Comparison of ENCODE assay signal across 11 cellular contexts in genomic region chr18:9849407-9849961, GRCh38. TPM values are rescaled to one million over a fixed set of nuclear protein-coding genes. Genes with fewer than 3 reads are reported as not detected.
DNase-seq lines count a peak whose midpoint lies in the region; ATAC-seq and TF ChIP-seq lines count a peak whose summit lies in the region.
"Had no signal": no experiment of that assay in that cellular context is flagged by ENCODE, and none has a peak within 500 bp of the region (broad histone marks: within the 10 kb centered on the region; RNA-seq: fewer than 3 reads in every experiment).

No MANE protein-coding gene starts in this region.

- H3F3A ChIP-seq in PC-3 (ENCODE audit: low read length, unreplicated experiment) = no peaks in the 10 kb centered on the region

- intact Hi-C loops in Caco-2 (cut with micrococcal nuclease; ENCODE audit: unreplicated experiment) = no loop called here
- intact Hi-C loops in PC-3 (cut with micrococcal nuclease) = no loop called here
- intact Hi-C loops in left cardiac atrium (cut with DNase I) = no loop called here

- H3K36me3 ChIP-seq in Caco-2 (ENCODE audit: control insufficient read depth, insufficient read depth, low read length) = no peaks in the 10 kb centered on the region
- no peaks in the 10 kb centered on the region for H3K36me3 ChIP-seq in PC-3 (ENCODE audit: low read depth, low read length)
- no peaks in the 10 kb centered on the region for H3K36me3 ChIP-seq in parathyroid adenoma (ENCODE audit: control insufficient read depth, insufficient read depth, low read length)

- H3K4me3 Mint-ChIP-seq in Caco-2 (ENCODE audit: unreplicated experiment) = no peak overlapping the region

- H3K9me2 ChIP-seq in PC-3 (replicated peaks; ENCODE audit: low read length) = no peaks in the 10 kb centered on the region

- POLR2A ChIA-PET in Caco-2 (lab: Charles Lee) (no interaction called here), PC-3 (lab: Charles Lee; ENCODE audit: unreplicated experiment) (interaction anchor here (0.7 kb wide), 1 partner anchor 106 kb away, joined by 3 read pairs; no protein-coding TSS in a partner anchor)

- H3K27ac ChIP-seq in PC-3 (ENCODE audit: low read length) = no peak overlapping the region
- peak overlapping the region; percentile 56 for H3K27ac ChIP-seq in parathyroid adenoma

- H2AFZ ChIP-seq in PC-3 (ENCODE audit: low read length) (no peak overlapping the region), parathyroid adenoma (peak overlapping the region; percentile 65)

- BruUV-seq in Caco-2 (replicated peaks; lab: Mats Ljungman, UMichigan) (no TSS peak), PC-3 (replicated peaks; lab: Mats Ljungman, UMichigan) (no TSS peak)

- H3K4me1 Mint-ChIP-seq in Caco-2 (ENCODE audit: low read depth, unreplicated experiment) = peaks cover 10% of the 10 kb centered on the region

- DNase-seq in Caco-2 (no peak), PC-3 (peak; percentile 27), left cardiac atrium (peak; percentile 52), middle frontal gyrus (ENCODE audit: extremely low spot score, low spot score) (no peak), GM10266 (ENCODE audit: extremely low spot score) (no peak)
- no peak for DNase-seq in activated CD8-positive, alpha-beta memory T cell treated with anti-CD3 and anti-CD28 coated beads, Interleukin-2, amount 50 U/mL, for 4 hours
- DNase-seq: kidney glomerular epithelial cell; stimulated activated CD4-positive, alpha-beta T cell treated with anti-CD3 and anti-CD28 coated beads, Interleukin-2, amount 100 ng/mL, for 24 hours had no signal

- H3K4me3 ChIP-seq in Caco-2 (ENCODE audit: low read depth, low read length) = no peak overlapping the region
- no peak overlapping the region for H3K4me3 ChIP-seq in PC-3 (ENCODE audit: low read length)
- no peak overlapping the region for H3K4me3 ChIP-seq in parathyroid adenoma (ENCODE audit: low read depth, low read length)

- no peaks in the 10 kb centered on the region for H3K27me3 ChIP-seq in Caco-2 (replicated peaks; ENCODE audit: control insufficient read depth, insufficient read depth, low read length)
- no peaks in the 10 kb centered on the region for H3K27me3 ChIP-seq in PC-3 (ENCODE audit: low read length)
- H3K27me3 ChIP-seq in parathyroid adenoma (ENCODE audit: control insufficient read depth, insufficient read depth, low read length) = no peaks in the 10 kb centered on the region

- no peaks in the 10 kb centered on the region for H4K20me1 ChIP-seq in PC-3 (ENCODE audit: low read length)

- no peaks in the 10 kb centered on the region for H3K79me2 ChIP-seq in PC-3 (ENCODE audit: low read length)
- H3K79me2 ChIP-seq in parathyroid adenoma = no peaks in the 10 kb centered on the region

- no peaks in the 10 kb centered on the region for H3K27me3 Mint-ChIP-seq in Caco-2 (ENCODE audit: insufficient read depth, unreplicated experiment)

- H3K27ac Mint-ChIP-seq in Caco-2 (ENCODE audit: unreplicated experiment) = peak overlapping the region; percentile 44

- H3K4me2 ChIP-seq in PC-3 (ENCODE audit: low read length) (no peak overlapping the region), parathyroid adenoma (ENCODE audit: low read length) (peak overlapping the region; percentile 9)

- H3K4me1 ChIP-seq in Caco-2 (no peaks in the 10 kb centered on the region), PC-3 (ENCODE audit: insufficient read depth, low read length) (no peaks in the 10 kb centered on the region; the same call in 1 of the 2 replicates), parathyroid adenoma (peaks cover 5% of the 10 kb centered on the region)

- peaks cover 5% of the 10 kb centered on the region; the same call in 1 of the 2 replicates for H3K9me3 ChIP-seq in Caco-2
- H3K9me3 ChIP-seq in PC-3 (ENCODE audit: low read length) = no peaks in the 10 kb centered on the region
- no peaks in the 10 kb centered on the region for H3K9me3 ChIP-seq in parathyroid adenoma (ENCODE audit: control insufficient read depth, low read length)

- peaks cover 7% of the 10 kb centered on the region for H3K36me3 Mint-ChIP-seq in Caco-2 (ENCODE audit: insufficient read depth, unreplicated experiment)
- H3K36me3 Mint-ChIP-seq: activated naive CD4-positive, alpha-beta T cell treated with anti-CD3 and anti-CD28 coated beads, Interleukin-2, amount 50 U/mL, for 72 hours had no signal

- H3K9me3 Mint-ChIP-seq in Caco-2 (ENCODE audit: unreplicated experiment) = no peaks in the 10 kb centered on the region
- H3K9me3 Mint-ChIP-seq: activated naive CD4-positive, alpha-beta T cell treated with anti-CD3 and anti-CD28 coated beads, Interleukin-2, amount 50 U/mL, for 72 hours had no signal

- ATAC-seq in PC-3 (no peak), left cardiac atrium (peak; percentile 76 to 87), GM18511 (IDR thresholded peaks at IDR 0.05; ENCODE audit: unreplicated experiment) (no peak)
- ATAC-seq: activated naive CD4-positive, alpha-beta T cell treated with anti-CD3 and anti-CD28 coated beads, Interleukin-2, amount 50 U/mL, for 72 hours had no signal

- TF ChIP-seq CTCF in Caco-2 (IDR thresholded peaks at IDR 0.05; ENCODE audit: insufficient read depth in 1 of 2, low read depth in 1 of 2, low read length in 1 of 2, severe bottlenecking in 1 of 2, unreplicated experiment in 1 of 2) (no peak), PC-3 (conservative IDR thresholded peaks at IDR 0.05; ENCODE audit: low read depth, low read length) (no peak), parathyroid adenoma (IDR thresholded peaks at IDR 0.05) (no peak), GM10266 (IDR thresholded peaks at IDR 0.05; ENCODE audit: control insufficient read depth, insufficient read depth, low read depth, missing control alignments) (no peak)

- CTCF ChIA-PET in Caco-2 (lab: Charles Lee) = no interaction called here
- CTCF ChIA-PET in PC-3 (lab: Charles Lee) = no interaction called here

- H3K9ac ChIP-seq in PC-3 (ENCODE audit: low read length) = no peak overlapping the region
- H3K9ac ChIP-seq in parathyroid adenoma = no peak overlapping the region

RNA-seq across cellular contexts. Expression of gene TXNDC2, which starts 36.3 kb away (rescaled TPM):
- total RNA-seq in Caco-2 (2022) (not detected in 2 replicates), PC-3 (2014; rRNA removed) (0.87 TPM in 1 of 2 replicates, not detected in the other), left cardiac atrium (under 1 TPM in 1 of 2 donors, not detected in 1; 0.18 TPM)
- total RNA-seq: activated naive CD4-positive, alpha-beta T cell treated with anti-CD3 and anti-CD28 coated beads, Interleukin-2, amount 50 U/mL, for 72 hours had no signal

Comparison
In these comparisons a context has a peak if more than half of its experiments do, and no peak if none do; other contexts are left out.
1. DNase-seq: peak in PC-3 (single experiment) and left cardiac atrium (single experiment); none in Caco-2 (0 of 2), middle frontal gyrus (single experiment), activated CD8-positive, alpha-beta memory T cell treated with anti-CD3 and anti-CD28 coated beads, Interleukin-2, amount 50 U/mL, for 4 hours (single experiment) and GM10266 (single experiment).
2. ATAC-seq: peak in left cardiac atrium (2 of 2); none in PC-3 (single experiment) and GM18511 (single experiment).